ENCODE assay signal across 23 cellular contexts in the genomic region with DNA sequence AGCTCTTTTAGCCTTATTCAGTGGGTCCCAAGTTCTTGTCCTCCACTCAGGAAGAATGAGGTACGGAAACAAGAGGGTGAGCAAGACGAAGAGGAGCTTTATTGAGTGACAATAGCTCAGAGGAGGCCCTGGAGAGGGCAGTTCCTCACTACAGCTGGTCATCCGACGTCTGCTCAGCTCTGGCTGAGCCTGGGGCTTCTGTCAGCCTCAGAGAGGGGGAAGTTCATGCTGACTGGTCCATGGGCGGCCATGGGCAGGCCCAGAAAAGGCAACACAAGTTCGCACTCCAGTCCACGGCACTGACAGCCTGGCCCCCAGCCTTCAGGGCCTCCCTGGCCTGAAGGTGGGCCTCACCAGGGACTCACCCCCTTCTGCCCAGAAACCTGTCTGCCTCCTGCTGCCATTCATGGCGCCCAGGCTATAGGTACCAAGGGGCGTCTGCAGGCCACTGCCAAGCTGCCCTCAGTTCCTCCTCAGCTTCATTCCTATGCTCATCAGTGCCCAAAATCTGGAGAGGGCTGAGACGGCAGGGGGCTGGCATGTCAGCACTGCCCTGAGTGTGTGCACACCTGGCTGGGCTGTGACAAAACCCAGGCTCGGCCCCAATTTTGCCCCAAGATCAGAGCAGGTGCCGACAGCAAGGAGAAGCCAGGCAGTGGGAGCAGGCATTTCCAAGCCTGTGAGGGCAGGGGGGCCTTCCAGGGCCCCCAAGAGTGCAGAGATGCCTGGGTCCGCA. TPM values are rescaled to one million over a fixed set of nuclear protein-coding genes. Genes with fewer than 3 reads are reported as not detected.
DNase-seq lines count a peak whose midpoint lies in the region; ATAC-seq and TF ChIP-seq lines count a peak whose summit lies in the region.
"Had no signal": no experiment of that assay in that cellular context is flagged by ENCODE, and none has a peak within 500 bp of the region (broad histone marks: within the 10 kb centered on the region; RNA-seq: fewer than 3 reads in every experiment).

No MANE protein-coding gene starts in this region.

- H3K27ac Mint-ChIP-seq in CD14-positive monocyte, result peak overlapping the region; percentile 60 to 90 (median 86)
- H3K27ac Mint-ChIP-seq in naive thymus-derived CD4-positive, alpha-beta T cell, result no peak overlapping the region
- H3K27ac Mint-ChIP-seq: activated CD8-positive, alpha-beta T cell treated with anti-CD3 and anti-CD28 coated beads for 36 hours; activated naive CD4-positive, alpha-beta T cell treated with anti-CD3 and anti-CD28 coated beads for 36 hours; activated T-cell treated with anti-CD3 and anti-CD28 coated beads, Interleukin-2, amount 50 U/mL, for 24 hours; T-helper 17 cell had no signal

- no peaks in the 10 kb centered on the region for H3K79me2 ChIP-seq in SU-DHL-6 (ENCODE audit: insufficient read depth, low read length)

- peak overlapping the region; percentile 23 for H3K4me2 ChIP-seq in SU-DHL-6 (ENCODE audit: low read depth, low read length, poor library complexity, severe bottlenecking)

- no peak overlapping the region for H3K27ac ChIP-seq in SU-DHL-6 (ENCODE audit: low read depth, low read length)
- no peak overlapping the region for H3K27ac ChIP-seq in naive thymus-derived CD4-positive, alpha-beta T cell (ENCODE audit: low read depth, low read length)
- H3K27ac ChIP-seq: ascending aorta, SJCRH30 had no signal

- H3K4me1 ChIP-seq in naive thymus-derived CD4-positive, alpha-beta T cell (ENCODE audit: control insufficient read depth in 2 of 2, insufficient read depth in 2 of 2, low read length in 2 of 2), result no peaks in the 10 kb centered on the region
- H3K4me1 ChIP-seq: SJCRH30 had no signal

- POLR2A ChIA-PET in naive thymus-derived CD4-positive, alpha-beta T cell (lab: Charles Lee), result no interaction called here

- peaks cover 2 to 7% (median 4%) of the 10 kb centered on the region in 3 donors for H3K27me3 Mint-ChIP-seq in CD14-positive monocyte (ENCODE audit: low read depth in 3 of 3)
- peaks cover 4 to 47% (median 8%) of the 10 kb centered on the region in 5 donors for H3K27me3 Mint-ChIP-seq in naive thymus-derived CD4-positive, alpha-beta T cell

- H3K36me3 Mint-ChIP-seq in CD14-positive monocyte, result no peaks in the 10 kb centered on the region
- H3K36me3 Mint-ChIP-seq in naive thymus-derived CD4-positive, alpha-beta T cell, result no peaks in the 10 kb centered on the region

- ATAC-seq in GM21825 (IDR thresholded peaks at IDR 0.05; ENCODE audit: unreplicated experiment) (peak; percentile 2), HG03354 (IDR thresholded peaks at IDR 0.05; ENCODE audit: poor library complexity, severe bottlenecking, unreplicated experiment) (no peak)
- ATAC-seq in naive thymus-derived CD4-positive, alpha-beta T cell, result peak; percentile 67

- peak overlapping the region; percentile 24 to 62 for H3K4me3 Mint-ChIP-seq in CD14-positive monocyte
- no peak overlapping the region for H3K4me3 Mint-ChIP-seq in naive thymus-derived CD4-positive, alpha-beta T cell
- H3K4me3 Mint-ChIP-seq: activated CD8-positive, alpha-beta T cell treated with anti-CD3 and anti-CD28 coated beads for 36 hours; activated naive CD4-positive, alpha-beta T cell treated with anti-CD3 and anti-CD28 coated beads for 36 hours; activated T-cell treated with anti-CD3 and anti-CD28 coated beads, Interleukin-2, amount 50 U/mL, for 24 hours; T-helper 17 cell had no signal

- no peaks in the 10 kb centered on the region for H3K9me3 ChIP-seq in SU-DHL-6 (ENCODE audit: insufficient read depth, low read length)
- no peaks in the 10 kb centered on the region for H3K9me3 ChIP-seq in naive thymus-derived CD4-positive, alpha-beta T cell (ENCODE audit: control insufficient read depth in 2 of 3, low read length in 3 of 3)
- H3K9me3 ChIP-seq: ascending aorta, gastrocnemius medialis, SJCRH30 had no signal

- no peaks in the 10 kb centered on the region for H3F3A ChIP-seq in SU-DHL-6 (ENCODE audit: insufficient read depth)

- peak overlapping the region; percentile 5 for H3K4me3 ChIP-seq in SU-DHL-6 (ENCODE audit: insufficient read depth, low read length, poor library complexity, severe bottlenecking)
- no peak overlapping the region for H3K4me3 ChIP-seq in naive thymus-derived CD4-positive, alpha-beta T cell (ENCODE audit: low read length)
- H3K4me3 ChIP-seq: ascending aorta, gastrocnemius medialis, K562, SJCRH30 had no signal

- intact Hi-C loops in CD14-positive monocyte (cut with micrococcal nuclease), result no loop called here
- intact Hi-C loops in naive thymus-derived CD4-positive, alpha-beta T cell (cut with micrococcal nuclease), result no loop called here

- no peaks in the 10 kb centered on the region for H4K20me1 ChIP-seq in SU-DHL-6 (ENCODE audit: low read depth, low read length)

- TF ChIP-seq CTCF in CD14-positive monocyte (IDR thresholded peaks at IDR 0.05) (no peak), SU-DHL-6 (IDR thresholded peaks at IDR 0.05; ENCODE audit: insufficient read depth, low read length, poor library complexity, severe bottlenecking) (no peak)

- H3K9ac ChIP-seq in SU-DHL-6 (ENCODE audit: low read length), result no peak overlapping the region

- DNase-seq in CD14-positive monocyte (ENCODE audit: low spot score), result peak; percentile 77
- no peak for DNase-seq in naive thymus-derived CD4-positive, alpha-beta T cell
- no peak for DNase-seq in NCI-H2196 treated with DMSO at 0.1 percent for 48 hours (lab: John Stamatoyannopoulos, UW; ENCODE audit: unreplicated experiment)
- no peak for DNase-seq in NCI-H446 treated with DMSO at 0.1 percent for 48 hours (lab: John Stamatoyannopoulos, UW)
- no peak for DNase-seq in NCI-H69 (lab: John Stamatoyannopoulos, UW)
- DNase-seq: activated CD8-positive, alpha-beta T cell treated with anti-CD3 and anti-CD28 coated beads for 36 hours; activated naive CD4-positive, alpha-beta T cell treated with anti-CD3 and anti-CD28 coated beads for 36 hours; activated T-cell treated with anti-CD3 and anti-CD28 coated beads, Interleukin-2, amount 50 U/mL, for 24 hours; cerebellar nuclear complex; effector CD8-positive, alpha-beta T cell; EL; gastrocnemius medialis; HCEC 1CT; NCI-H1092 treated with DMSO at 0.1 percent for 48 hours; stimulated activated CD4-positive, alpha-beta T cell treated with anti-CD3 and anti-CD28 coated beads, Interleukin-4, amount 100 ng/mL, for 24 hours; T-helper 17 cell had no signal

- H3K9me2 ChIP-seq in SU-DHL-6 (replicated peaks; ENCODE audit: insufficient read depth, low read length), result no peaks in the 10 kb centered on the region

- H2AFZ ChIP-seq in SU-DHL-6 (ENCODE audit: low read depth, low read length, severe bottlenecking), result no peak overlapping the region

- peaks cover 0 to 6% (median 0%) of the 10 kb centered on the region in 7 donors for H3K9me3 Mint-ChIP-seq in CD14-positive monocyte
- peaks cover 0 to 5% (median 0%) of the 10 kb centered on the region in 11 donors for H3K9me3 Mint-ChIP-seq in naive thymus-derived CD4-positive, alpha-beta T cell
- H3K9me3 Mint-ChIP-seq: activated naive CD4-positive, alpha-beta T cell treated with anti-CD3 and anti-CD28 coated beads for 36 hours; activated T-cell treated with anti-CD3 and anti-CD28 coated beads, Interleukin-2, amount 50 U/mL, for 24 hours had no signal

- H3K27me3 ChIP-seq in SU-DHL-6 (ENCODE audit: low read length), result no peaks in the 10 kb centered on the region
- no peaks in the 10 kb centered on the region for H3K27me3 ChIP-seq in naive thymus-derived CD4-positive, alpha-beta T cell (ENCODE audit: control insufficient read depth in 2 of 2, insufficient read depth in 2 of 2, low read length in 2 of 2)
- H3K27me3 ChIP-seq: ascending aorta, gastrocnemius medialis, SJCRH30 had no signal

- H3K36me3 ChIP-seq in SU-DHL-6 (ENCODE audit: low read length), result no peaks in the 10 kb centered on the region
- no peaks in the 10 kb centered on the region for H3K36me3 ChIP-seq in naive thymus-derived CD4-positive, alpha-beta T cell (ENCODE audit: control insufficient read depth in 2 of 3, insufficient read depth in 3 of 3, low read length in 3 of 3)
- H3K36me3 ChIP-seq: ascending aorta, gastrocnemius medialis, SJCRH30 had no signal

- H3K4me1 Mint-ChIP-seq in CD14-positive monocyte, result peaks cover 34% of the 10 kb centered on the region
- peaks cover 0 to 6% (median 0%) of the 10 kb centered on the region in 7 donors for H3K4me1 Mint-ChIP-seq in naive thymus-derived CD4-positive, alpha-beta T cell

- CTCF ChIA-PET in naive thymus-derived CD4-positive, alpha-beta T cell (lab: Charles Lee), result interaction anchor here (0.6 kb wide), 1 partner anchor 85 kb away, joined by 3 read pairs; no protein-coding TSS in a partner anchor

RNA-seq across cellular contexts. Expression of a gene that starts 21.7 kb away (rescaled TPM):
- polyA plus RNA-seq in CD14-positive monocyte, result 10 to 100 TPM; 14.0 to 15.6 TPM
- 10 to 100 TPM; 13.2 to 58.2 (median 27.9) TPM for total RNA-seq in naive thymus-derived CD4-positive, alpha-beta T cell
- polyA plus RNA-seq in naive thymus-derived CD4-positive, alpha-beta T cell, result 1 to 10 TPM; 2.3 to 2.5 TPM

RNA-seq across cellular contexts. Expression of a gene that starts 22.4 kb away (rescaled TPM):
- 10 to 100 TPM; 14.0 to 19.0 TPM for polyA plus RNA-seq in CD14-positive monocyte
- under 1 TPM in 1 of 5 experiments, not detected in 4; 0.61 TPM for total RNA-seq in naive thymus-derived CD4-positive, alpha-beta T cell
- polyA plus RNA-seq in naive thymus-derived CD4-positive, alpha-beta T cell, result under 1 TPM in 1 of 2 donors, not detected in 1; 0.25 TPM
- total RNA-seq: activated CD8-positive, alpha-beta T cell treated with anti-CD3 and anti-CD28 coated beads for 36 hours; activated naive CD4-positive, alpha-beta T cell treated with anti-CD3 and anti-CD28 coated beads for 36 hours; ascending aorta; esophagus mucosa; K562; SJCRH30 had no signal
- polyA plus RNA-seq: K562 had no signal

RNA-seq across cellular contexts. Expression of a gene that starts 47.4 kb away (rescaled TPM):
- 10 to 100 TPM; 20.0 to 27.9 TPM for polyA plus RNA-seq in CD14-positive monocyte
- 100 to 1,000 TPM in 4 of 5 experiments, 10 to 100 TPM in 1; 61.3 to 216 (median 111) TPM for total RNA-seq in naive thymus-derived CD4-positive, alpha-beta T cell
- 10 to 100 TPM; 54.0 to 81.6 TPM for polyA plus RNA-seq in naive thymus-derived CD4-positive, alpha-beta T cell

Comparison
In these comparisons a context has a peak if more than half of its experiments do, and no peak if none do; other contexts are left out.
1. H3K27ac Mint-ChIP-seq: peak in CD14-positive monocyte (7 of 7); none in naive thymus-derived CD4-positive, alpha-beta T cell (0 of 9).
2. H3K4me3 Mint-ChIP-seq: peak in CD14-positive monocyte (2 of 2); none in naive thymus-derived CD4-positive, alpha-beta T cell (0 of 10).
3. RNA of a gene that starts 21.7 kb away (polyA plus RNA-seq): 14.0 to 15.6 TPM in CD14-positive monocyte; 2.3 to 2.5 TPM in naive thymus-derived CD4-positive, alpha-beta T cell; every median in the first group is over 4 times any median in the second.
4. RNA of a gene that starts 22.4 kb away (polyA plus RNA-seq): 14.0 to 19.0 TPM in CD14-positive monocyte; 0.25 TPM in naive thymus-derived CD4-positive, alpha-beta T cell; every median in the first group is over 10 times any median in the second.